In genomic region chr3:194401815-194402461, GRCh38 we compare ENCODE assay signal across 2 cellular contexts.
TF ChIP-seq lines count a peak whose summit lies in the region.

No MANE protein-coding gene starts in this region.

TF ChIP-seq in HCT116, 20 proteins besides CTCF, POLR2A, EP300 and RAD21:
- TF ChIP-seq EGR1 (IDR thresholded peaks at IDR 0.05; ENCODE audit: low read depth) = no peak
- no peak for TF ChIP-seq ATF3 (IDR thresholded peaks at IDR 0.05)
- no peak for TF ChIP-seq TCF7L2 (IDR thresholded peaks at IDR 0.05; ENCODE audit: borderline replicate concordance, extremely low read depth, insufficient read depth, insufficient read length)
- no peak for TF ChIP-seq REST (IDR thresholded peaks at IDR 0.05; ENCODE audit: low read depth)
- TF ChIP-seq POLR2AphosphoS5 (IDR thresholded peaks at IDR 0.05; ENCODE audit: low read depth, low read length) = no peak

TF ChIP-seq in K562, 482 proteins besides CTCF, POLR2A, EP300 and RAD21:
- TF ChIP-seq NR2F6 (CRISPR knock-in tag; IDR thresholded peaks at IDR 0.05) (no peak), HMGXB4 (CRISPR knock-in tag; IDR thresholded peaks at IDR 0.05) (no peak), SUPT5H (IDR thresholded peaks at IDR 0.05) (peak; percentile 50; the same call in 1 of the 2 replicates), ZNF766 (CRISPR knock-in tag; conservative IDR thresholded peaks at IDR 0.05) (no peak), HMBOX1 (IDR thresholded peaks at IDR 0.05) (no peak), STAT5B (CRISPR knock-in tag; IDR thresholded peaks at IDR 0.05) (no peak), RERE (CRISPR knock-in tag; IDR thresholded peaks at IDR 0.05; ENCODE audit: borderline replicate concordance) (no peak), ZNF134 (CRISPR knock-in tag; conservative IDR thresholded peaks at IDR 0.05) (no peak), EWSR1 (IDR thresholded peaks at IDR 0.05; ENCODE audit: borderline replicate concordance, low read depth, partially characterized antibody) (no peak), POLR2G (IDR thresholded peaks at IDR 0.05; ENCODE audit: low read depth, low read length) (peak; percentile 22; the same call in 1 of the 2 replicates), ZNF449 (CRISPR knock-in tag; IDR thresholded peaks at IDR 0.05) (no peak), SIN3B (IDR thresholded peaks at IDR 0.05; ENCODE audit: low read depth) (no peak), POLR2B (IDR thresholded peaks at IDR 0.05; ENCODE audit: low read depth, partially characterized antibody) (peak; percentile 44), FOXJ3 (CRISPR knock-in tag; IDR thresholded peaks at IDR 0.05) (no peak), ZNF780A (CRISPR knock-in tag; IDR thresholded peaks at IDR 0.05) (no peak), ZNF282 (CRISPR knock-in tag; IDR thresholded peaks at IDR 0.05) (no peak), POLR2AphosphoS5 (IDR thresholded peaks at IDR 0.05; ENCODE audit: control insufficient read depth, insufficient read depth, low read depth, low read length) (peak; percentile 53; the same call in 1 of the 2 replicates), DACH1 (IDR thresholded peaks at IDR 0.05; ENCODE audit: partially characterized antibody) (no peak), DLX4 (CRISPR knock-in tag; IDR thresholded peaks at IDR 0.05) (no peak), HOMEZ (CRISPR knock-in tag; IDR thresholded peaks at IDR 0.05) (no peak), USF1 (CRISPR knock-in tag; IDR thresholded peaks at IDR 0.05) (no peak), ZBED1 (IDR thresholded peaks at IDR 0.05) (no peak), BMI1 (IDR thresholded peaks at IDR 0.05; ENCODE audit: low read length) (no peak), ARHGAP35 (IDR thresholded peaks at IDR 0.05; ENCODE audit: partially characterized antibody) (no peak), ZNF511 (CRISPR knock-in tag; IDR thresholded peaks at IDR 0.05) (no peak)
